In the genomic region with DNA sequence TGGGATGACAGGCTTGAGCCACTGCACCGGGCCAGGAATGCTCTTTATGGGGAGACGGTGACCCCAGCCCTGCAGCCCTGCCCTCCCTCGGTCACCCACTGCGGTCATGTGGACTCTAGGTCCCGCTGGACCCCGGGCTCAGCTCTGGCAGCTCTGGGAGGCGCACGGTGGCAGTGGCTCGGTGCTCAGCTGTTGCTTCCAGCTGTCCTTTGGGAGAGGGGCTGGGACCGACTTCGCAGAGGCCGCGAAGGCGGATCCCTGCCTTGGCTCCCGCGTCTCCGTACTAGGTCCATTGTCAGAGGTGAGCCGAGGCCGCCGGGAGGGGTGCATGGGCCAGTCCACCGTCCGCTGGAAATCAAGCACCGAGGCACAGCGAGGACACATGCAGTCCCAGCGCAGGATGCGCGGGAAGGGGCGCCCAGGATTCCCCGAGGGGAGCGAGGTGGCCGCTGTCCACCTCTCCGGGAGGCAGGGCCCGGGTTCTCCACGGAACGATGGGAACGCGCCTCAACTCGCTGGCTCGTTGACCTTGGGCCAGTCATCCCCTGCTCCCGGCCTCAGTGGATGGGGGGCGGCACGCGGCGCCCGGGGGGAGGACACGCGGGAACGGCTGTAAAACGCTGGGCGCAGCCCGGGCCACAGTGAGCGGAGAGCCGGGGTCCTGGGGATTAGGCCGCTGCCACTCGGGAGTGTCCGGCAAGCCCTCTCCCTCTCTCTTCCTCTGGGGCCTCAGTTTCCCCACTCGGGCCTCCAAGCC, we compare ENCODE assay signal across 8 cellular contexts. TPM values are rescaled to one million over a fixed set of nuclear protein-coding genes. Genes with fewer than 3 reads are reported as not detected.
DNase-seq lines count a peak whose midpoint lies in the region; ATAC-seq and TF ChIP-seq lines count a peak whose summit lies in the region.

No MANE protein-coding gene starts in this region.

- H3K4me1 Mint-ChIP-seq in IgD-negative memory B cell: peaks cover 8 to 15% (median 15%) of the 10 kb centered on the region in 3 donors
- H3K4me1 Mint-ChIP-seq in endothelial cell (ENCODE audit: unreplicated experiment): peaks cover 15% of the 10 kb centered on the region
- H3K4me1 Mint-ChIP-seq in naive thymus-derived CD8-positive, alpha-beta T cell: peaks cover 1 to 15% (median 7%) of the 10 kb centered on the region in 4 donors

- TF ChIP-seq CTCF in AG04449 (IDR thresholded peaks at IDR 0.05; ENCODE audit: insufficient read depth, low read length, missing control alignments) (no peak), endothelial cell (IDR thresholded peaks at IDR 0.05; ENCODE audit: unreplicated experiment) (no peak)

- H3K4me3 Mint-ChIP-seq in IgD-negative memory B cell (peak overlapping the region; percentile 55 to 86 (median 76)), endothelial cell (ENCODE audit: unreplicated experiment) (peak overlapping the region; percentile 87)
- H3K4me3 Mint-ChIP-seq in naive thymus-derived CD8-positive, alpha-beta T cell: peak overlapping the region in 9 of 10 donors; percentile 38 to 81 (median 60)

- CTCF ChIA-PET in AG04449 (lab: Yijun Ruan, JAX): interaction anchor here (0.7 to 9.9 kb wide), 3 partner anchors 17 to 61 kb away, joined by 3 to 130 read pairs (median 3); no protein-coding TSS in a partner anchor

- H3K9me3 Mint-ChIP-seq in IgD-negative memory B cell (no peaks in the 10 kb centered on the region), endothelial cell (ENCODE audit: unreplicated experiment) (no peaks in the 10 kb centered on the region)
- no peaks in the 10 kb centered on the region for H3K9me3 Mint-ChIP-seq in naive thymus-derived CD8-positive, alpha-beta T cell

- peak in 1 of 2 donors; percentile 8 for ATAC-seq in naive thymus-derived CD8-positive, alpha-beta T cell

- H3K4me3 ChIP-seq in AG04449 (ENCODE audit: low read depth, low read length): peak overlapping the region; percentile 66

- DNase-seq in AG04449 (ENCODE audit: low read depth, low spot score): no peak
- no peak for DNase-seq in endothelial cell (ENCODE audit: low spot score)
- DNase-seq in naive thymus-derived CD8-positive, alpha-beta T cell: no peak
- DNase-seq in NCI-H1105 treated with DMSO at 0.1 percent for 48 hours (lab: John Stamatoyannopoulos, UW): no peak
- no peak for DNase-seq in stimulated activated naive CD4-positive, alpha-beta T cell treated with Interleukin-2 at 50 U/mL for 16 hours (lab: John Stamatoyannopoulos, UW)
- DNase-seq in A172 (ENCODE audit: low spot score): no peak
- DNase-seq in cerebellar nuclear complex (lab: John Stamatoyannopoulos, UW): no peak

- POLR2A ChIA-PET in AG04449 (lab: Yijun Ruan, JAX): no interaction called here
- POLR2A ChIA-PET in naive thymus-derived CD8-positive, alpha-beta T cell (lab: Charles Lee): interaction anchor here (1.5 kb wide), 1 partner anchor 15 kb away, joined by 3 read pairs; no protein-coding TSS in a partner anchor

- H3K27ac Mint-ChIP-seq in IgD-negative memory B cell (peak overlapping the region in 2 of 3 donors; percentile 43 to 58), endothelial cell (ENCODE audit: unreplicated experiment) (no peak overlapping the region)
- peak overlapping the region in 2 of 10 donors; percentile 11 to 62 for H3K27ac Mint-ChIP-seq in naive thymus-derived CD8-positive, alpha-beta T cell

- peaks cover 3% of the 10 kb centered on the region for H3K27me3 Mint-ChIP-seq in IgD-negative memory B cell
- peaks cover 3% of the 10 kb centered on the region for H3K27me3 Mint-ChIP-seq in endothelial cell (ENCODE audit: unreplicated experiment)
- peaks cover 0 to 4% (median 2%) of the 10 kb centered on the region in 5 donors for H3K27me3 Mint-ChIP-seq in naive thymus-derived CD8-positive, alpha-beta T cell

- H3K36me3 Mint-ChIP-seq in IgD-negative memory B cell: peaks cover 2% of the 10 kb centered on the region
- peaks cover 21% of the 10 kb centered on the region for H3K36me3 Mint-ChIP-seq in endothelial cell (ENCODE audit: low read depth, unreplicated experiment)
- H3K36me3 Mint-ChIP-seq in naive thymus-derived CD8-positive, alpha-beta T cell: no peaks in the 10 kb centered on the region

RNA-seq across cellular contexts. Expression of a gene that starts 0.7 kb away (rescaled TPM):
- 1.7 TPM for polyA plus RNA-seq in IgD-negative memory B cell
- 98.4 TPM for total RNA-seq in endothelial cell (ENCODE audit: unreplicated experiment)
- total RNA-seq in naive thymus-derived CD8-positive, alpha-beta T cell: 1 to 10 TPM; 4.1 to 4.9 TPM
- not detected for polyA plus RNA-seq in naive thymus-derived CD8-positive, alpha-beta T cell
- 0.96 and 3.1 TPM in 2 replicates for total RNA-seq in A172 (2014; rRNA removed; shearing (Covaris generic))

RNA-seq across cellular contexts. Expression of a gene that starts 41.9 kb away (rescaled TPM):
- 16.9 TPM for polyA plus RNA-seq in IgD-negative memory B cell
- total RNA-seq in endothelial cell (ENCODE audit: unreplicated experiment): 80.6 TPM
- 10 to 100 TPM; 93.7 to 99.9 TPM for total RNA-seq in naive thymus-derived CD8-positive, alpha-beta T cell
- polyA plus RNA-seq in naive thymus-derived CD8-positive, alpha-beta T cell: 10 to 100 TPM; 14.1 to 35.5 (median 29.4) TPM
- total RNA-seq in A172 (2014; rRNA removed; shearing (Covaris generic)): 26.2 and 38.2 TPM in 2 replicates

RNA-seq across cellular contexts. Expression of a gene that starts 46.1 kb away (rescaled TPM):
- polyA plus RNA-seq in IgD-negative memory B cell: not detected
- total RNA-seq in endothelial cell (ENCODE audit: unreplicated experiment): not detected
- total RNA-seq in naive thymus-derived CD8-positive, alpha-beta T cell: not detected
- polyA plus RNA-seq in naive thymus-derived CD8-positive, alpha-beta T cell: not detected
- not detected in 2 replicates for total RNA-seq in A172 (2014; rRNA removed; shearing (Covaris generic))

Comparison
In these comparisons a context has a peak if more than half of its experiments do, and no peak if none do; other contexts are left out.
1. RNA of a gene that starts 0.7 kb away (total RNA-seq): 98.4 TPM in endothelial cell (single experiment); 4.1 to 4.9 TPM in naive thymus-derived CD8-positive, alpha-beta T cell and 0.96 to 3.1 TPM in A172; every median in the first group is over 10 times any median in the second.
2. Peak in every context shown above with its lines, with median percentiles within 50 percentile points of each other: H3K4me3 Mint-ChIP-seq.